In the genomic region with DNA sequence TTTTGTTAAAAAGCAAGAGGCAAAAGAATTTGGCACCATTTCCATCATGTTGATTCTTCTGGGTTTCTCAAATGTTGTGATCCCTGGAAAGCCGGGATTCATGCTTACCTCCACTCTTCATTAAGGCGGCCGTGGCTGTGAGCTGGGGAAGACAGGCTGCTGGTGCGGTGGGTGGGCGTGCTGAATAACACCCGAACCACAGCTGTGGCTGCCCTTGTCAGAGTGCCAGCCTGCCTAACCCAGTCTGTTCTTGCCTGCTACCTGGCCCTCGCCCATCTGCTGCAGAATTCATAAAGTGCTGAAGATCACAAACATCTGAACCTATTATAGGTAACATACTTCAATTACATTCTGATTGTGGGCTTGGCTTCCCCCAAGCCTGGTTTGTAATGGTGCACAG, we compare ENCODE assay signal across 18 cellular contexts.
DNase-seq lines count a peak whose midpoint lies in the region; ATAC-seq and TF ChIP-seq lines count a peak whose summit lies in the region.
"Had no signal": no experiment of that assay in that cellular context is flagged by ENCODE, and none has a peak within 500 bp of the region (broad histone marks: within the 10 kb centered on the region; RNA-seq: fewer than 3 reads in every experiment).

No MANE protein-coding gene starts in this region.

- H3K9me3 ChIP-seq in endocrine pancreas (ENCODE audit: control insufficient read depth, low read length) (no peaks in the 10 kb centered on the region), tibial artery (no peaks in the 10 kb centered on the region)
- H3K9me3 ChIP-seq: ascending aorta, BE2C, lower lobe of right lung, ovary had no signal

- intact Hi-C loops in tibial artery (cut with DNase I; ENCODE audit: low total_unique reads), result no loop called here

- H3K36me3 ChIP-seq in endocrine pancreas (ENCODE audit: control insufficient read depth, insufficient read depth, low read length) (no peaks in the 10 kb centered on the region), tibial artery (no peaks in the 10 kb centered on the region)
- H3K36me3 ChIP-seq: ascending aorta, BE2C, lower lobe of right lung, ovary had no signal

- H3K4me3 ChIP-seq in endocrine pancreas (ENCODE audit: control insufficient read depth, insufficient read depth, low read length) (peak overlapping the region; percentile 87), tibial artery (no peak overlapping the region)
- H3K4me3 ChIP-seq: ascending aorta, lower lobe of right lung, ovary had no signal

- H3K4me1 ChIP-seq in endocrine pancreas (ENCODE audit: control insufficient read depth, insufficient read depth, low read length) (peaks cover 3% of the 10 kb centered on the region), tibial artery (no peaks in the 10 kb centered on the region)
- H3K4me1 ChIP-seq: ascending aorta, BE2C, lower lobe of right lung had no signal

- no peaks in the 10 kb centered on the region for H3K27me3 ChIP-seq in endocrine pancreas (ENCODE audit: control insufficient read depth, insufficient read depth, low read length)
- H3K27me3 ChIP-seq in tibial artery, result peaks cover 0 to under 1% of the 10 kb centered on the region in 2 donors
- H3K27me3 ChIP-seq: ascending aorta, BE2C, ovary had no signal

- no peak overlapping the region for H3K27ac ChIP-seq in tibial artery
- H3K27ac ChIP-seq: ascending aorta, lower lobe of right lung, ovary had no signal

- DNase-seq in DMS 273 treated with DMSO at 0.1 percent for 48 hours (lab: John Stamatoyannopoulos, UW), result peak; percentile 66
- peak; percentile 100 for DNase-seq in NCI-H2171 (lab: John Stamatoyannopoulos, UW)
- no peak for DNase-seq in retina
- DNase-seq in tibial artery, result no peak
- DNase-seq in SIG-M5 (lab: John Stamatoyannopoulos, UW), result no peak
- DNase-seq: activated CD4-positive, alpha-beta T cell treated with anti-CD3 and anti-CD28 coated beads for 4 hours; activated CD8-positive, alpha-beta memory T cell treated with anti-CD3 and anti-CD28 coated beads, Interleukin-2, amount 50 U/mL, for 4 hours; activated naive CD4-positive, alpha-beta T cell; BE2C; GDM1; GOT3; lower lobe of right lung; NCI-H2029; NCI-H82; ovary had no signal

- peak; percentile 11 for ATAC-seq in GM19397 (IDR thresholded peaks at IDR 0.05; ENCODE audit: unreplicated experiment)

- H3K9ac ChIP-seq in endocrine pancreas (ENCODE audit: control insufficient read depth, insufficient read depth, low read length), result no peak overlapping the region

- TF ChIP-seq CTCF in tibial artery (IDR thresholded peaks at IDR 0.05), result no peak

Comparison
In these comparisons a context has a peak if more than half of its experiments do, and no peak if none do; other contexts are left out.
1. DNase-seq: peak in DMS 273 treated with DMSO at 0.1 percent for 48 hours (single experiment) and NCI-H2171 (single experiment); none in retina (single experiment), tibial artery (0 of 2) and SIG-M5 (single experiment).